7 cellular contexts compared by ENCODE assay signal in genomic region chr14:95319312-95320075, GRCh38. TPM values are rescaled to one million over a fixed set of nuclear protein-coding genes. Genes with fewer than 3 reads are reported as not detected.
A peak's percentile ranks its signal among the peaks of the same experiment; 100 is the strongest.
DNase-seq lines count a peak whose midpoint lies in the region; ATAC-seq and TF ChIP-seq lines count a peak whose summit lies in the region.

TSS of gene CLMN (minus strand) at chr14:95319908. CDS start at chr14:95319792, 116 bp downstream.

- H3K9me3 ChIP-seq in Panc1 (ENCODE audit: control insufficient read depth, insufficient read depth, low read depth, low read length) (no peaks in the 10 kb centered on the region), ascending aorta (no peaks in the 10 kb centered on the region), iPS DF 6.9 (ENCODE audit: control insufficient read depth, insufficient read depth, low read length) (no peaks in the 10 kb centered on the region)

- no peak for TF ChIP-seq CTCF in HFF-Myc (IDR thresholded peaks at IDR 0.05; ENCODE audit: low read depth, low read length, missing control alignments)
- TF ChIP-seq CTCF in Panc1 (IDR thresholded peaks at IDR 0.05): no peak
- TF ChIP-seq CTCF in ascending aorta (IDR thresholded peaks at IDR 0.05): no peak

- ATAC-seq in Panc1: peak; percentile 76

- in situ Hi-C loops in Panc1 (cut with HindIII; ENCODE audit: low pct_unique_long_range_greater_than_20kb, low sequenced_read_pairs): no loop called here

- no CpG with 5 or more reads among the region's 98 CpGs for WGBS in iPS DF 6.9 (ENCODE audit: insufficient coverage, insufficient read length)

- H3K27me3 ChIP-seq in Panc1 (ENCODE audit: control insufficient read depth, insufficient read depth, low read length): no peaks in the 10 kb centered on the region
- no peaks in the 10 kb centered on the region for H3K27me3 ChIP-seq in ascending aorta
- peaks cover 4% of the 10 kb centered on the region; the same call in 1 of the 2 replicates for H3K27me3 ChIP-seq in iPS DF 6.9 (ENCODE audit: control insufficient read depth, insufficient read depth, low read length)

- peak; percentile 82 for DNase-seq in GM03348 (ENCODE audit: low spot score)
- DNase-seq in HFF-Myc (ENCODE audit: extremely low read depth, low read depth): no peak
- DNase-seq in Panc1 (ENCODE audit: low read depth, low spot score): no peak
- DNase-seq in ascending aorta (ENCODE audit: low spot score in 2 of 2): no peak
- no peak for DNase-seq in iPS DF 6.9 (ENCODE audit: low read depth, low spot score)
- no peak for DNase-seq in skeletal muscle cell (ENCODE audit: low read depth)
- no peak for DNase-seq in globus pallidus (ENCODE audit: low spot score)

- H3K27ac ChIP-seq in Panc1 (ENCODE audit: low read length) (peak within 1 kb of the TSS; percentile 70), ascending aorta (peak within 1 kb of the TSS; percentile 23 to 63), iPS DF 6.9 (ENCODE audit: low read length) (no peak within 1 kb of the TSS)

- BruUV-seq in Panc1 (replicated peaks; lab: Mats Ljungman, UMichigan): no TSS peak

- CTCF ChIA-PET in Panc1 (lab: Charles Lee): no interaction called here

- POLR2A ChIA-PET in Panc1 (lab: Charles Lee): no interaction called here

- H3K4me3 ChIP-seq in HFF-Myc (replicated peaks; ENCODE audit: low read depth, low read length) (peak within 1 kb of the TSS; percentile 45), Panc1 (ENCODE audit: low read depth in 2 of 2, low read length in 2 of 2) (peak within 1 kb of the TSS; percentile 70 to 72), ascending aorta (peak within 1 kb of the TSS; percentile 88 to 90), iPS DF 6.9 (ENCODE audit: low read length) (peak within 1 kb of the TSS; percentile 76; the same call in 1 of the 2 replicates), skeletal muscle cell (ENCODE audit: low read depth, low read length) (peak within 1 kb of the TSS; percentile 68)

- H3K4me1 ChIP-seq in Panc1 (ENCODE audit: control insufficient read depth, insufficient read depth, low read length) (peaks cover 27% of the 10 kb centered on the region), ascending aorta (peaks cover 0 to 3% of the 10 kb centered on the region in 2 donors), iPS DF 6.9 (ENCODE audit: control insufficient read depth, insufficient read depth, low read length) (no peaks in the 10 kb centered on the region)

- no peaks in the 10 kb centered on the region for H3K36me3 ChIP-seq in Panc1 (ENCODE audit: control insufficient read depth, insufficient read depth, low read length)
- no peaks in the 10 kb centered on the region for H3K36me3 ChIP-seq in ascending aorta
- no peaks in the 10 kb centered on the region for H3K36me3 ChIP-seq in iPS DF 6.9 (ENCODE audit: control insufficient read depth, insufficient read depth, low read length)

- intact Hi-C loops in Panc1 (cut with micrococcal nuclease; ENCODE audit: unreplicated experiment): no loop called here
- intact Hi-C loops in ascending aorta (cut with DNase I): loop anchor here (5.0 to 10.0 kb wide), 2 partner anchors 162 to 215 kb away; partner anchors contain the start of genes DICER1 and GLRX5

RNA-seq across cellular contexts. Expression of gene CLMN, which starts in this region (rescaled TPM):
- total RNA-seq in Panc1 (2021; ENCODE audit: unreplicated experiment): 34.9 TPM
- 11.4 TPM for polyA plus RNA-seq in Panc1 (2012; ENCODE audit: insufficient read length)
- total RNA-seq in ascending aorta: 4.7 TPM
